ENCODE assay signal across 8 cellular contexts in genomic region chr6:2021713-2022125, GRCh38.
DNase-seq lines count a peak whose midpoint lies in the region; ATAC-seq and TF ChIP-seq lines count a peak whose summit lies in the region.

No MANE protein-coding gene starts in this region.

- H3K9me3 Mint-ChIP-seq in immature natural killer cell: peaks cover 0 to 2% (median 0%) of the 10 kb centered on the region in 6 donors

- no peaks in the 10 kb centered on the region for H3K27me3 ChIP-seq in Peyer's patch
- no peaks in the 10 kb centered on the region for H3K27me3 ChIP-seq in heart right ventricle
- no peaks in the 10 kb centered on the region for H3K27me3 ChIP-seq in tibial artery

- intact Hi-C loops in heart right ventricle (cut with DNase I): loop anchor here in 1 of 10 donors (10.0 kb wide), 1 partner anchor 417 kb away; the partner anchor contains the start of gene FOXC1
- intact Hi-C loops in tibial artery (cut with DNase I; ENCODE audit: low total_unique reads): no loop called here

- TF ChIP-seq POLR2A in Peyer's patch (IDR thresholded peaks at IDR 0.05): no peak

- H3K27ac Mint-ChIP-seq in immature natural killer cell: no peak overlapping the region

- H3K27me3 Mint-ChIP-seq in immature natural killer cell (ENCODE audit: low read depth in 3 of 3): peaks cover 0 to 2% (median 0%) of the 10 kb centered on the region in 3 donors

- no peaks in the 10 kb centered on the region for H3K9me3 ChIP-seq in Peyer's patch
- H3K9me3 ChIP-seq in heart right ventricle: no peaks in the 10 kb centered on the region
- no peaks in the 10 kb centered on the region for H3K9me3 ChIP-seq in tibial artery

- DNase-seq in LHCN-M2 (ENCODE audit: low read depth) (peak; percentile 63), Peyer's patch (peak in 2 of 3 donors; percentile 75 to 83), heart right ventricle (peak; percentile 61 to 74), tibial artery (peak; percentile 76 to 82), immature natural killer cell (no peak), GM19240 (ENCODE audit: insufficient read length, low spot score) (no peak), NCI-H2227 (lab: John Stamatoyannopoulos, UW; ENCODE audit: unreplicated experiment) (no peak)
- DNase-seq in activated CD4-positive, alpha-beta T cell treated with anti-CD3 and anti-CD28 coated beads, Interleukin-2, amount 50 U/mL, for 48 hours: no peak

- no peaks in the 10 kb centered on the region for H3K36me3 ChIP-seq in Peyer's patch
- H3K36me3 ChIP-seq in heart right ventricle: no peaks in the 10 kb centered on the region
- no peaks in the 10 kb centered on the region for H3K36me3 ChIP-seq in tibial artery

- H3K4me3 ChIP-seq in Peyer's patch: no peak overlapping the region
- H3K4me3 ChIP-seq in heart right ventricle: no peak overlapping the region
- no peak overlapping the region for H3K4me3 ChIP-seq in tibial artery

- peak; percentile 61 to 92 (median 87) for ATAC-seq in heart right ventricle

- TF ChIP-seq CTCF in Peyer's patch (IDR thresholded peaks at IDR 0.05) (no peak), heart right ventricle (IDR thresholded peaks at IDR 0.05) (no peak), tibial artery (IDR thresholded peaks at IDR 0.05) (no peak)

- H3K4me1 Mint-ChIP-seq in immature natural killer cell: peaks cover 0 to 7% of the 10 kb centered on the region in 2 donors

- H3K27ac ChIP-seq in Peyer's patch (no peak overlapping the region), heart right ventricle (peak overlapping the region in 2 of 10 donors; percentile 11 to 36), tibial artery (no peak overlapping the region)

- H3K4me3 Mint-ChIP-seq in immature natural killer cell: no peak overlapping the region

- H3K4me1 ChIP-seq in Peyer's patch (peaks cover 0 to 5% (median 0%) of the 10 kb centered on the region in 4 donors), heart right ventricle (peaks cover 0 to 20% (median 14%) of the 10 kb centered on the region in 9 donors), tibial artery (peaks cover 0 to 9% (median 0%) of the 10 kb centered on the region in 4 donors)

- H3K36me3 Mint-ChIP-seq in immature natural killer cell: peaks cover 0 to 4% (median 0%) of the 10 kb centered on the region in 3 donors

- 59% methylated on average over 4 of the region's 4 CpGs for WGBS in heart right ventricle, 2 donors

Comparison
In these comparisons a context has a peak if more than half of its experiments do, and no peak if none do; other contexts are left out.
1. DNase-seq: peak in LHCN-M2 (single experiment), Peyer's patch (2 of 3), heart right ventricle (2 of 2) and tibial artery (2 of 2); none in immature natural killer cell (0 of 3), GM19240 (single experiment), NCI-H2227 (single experiment) and activated CD4-positive, alpha-beta T cell treated with anti-CD3 and anti-CD28 coated beads, Interleukin-2, amount 50 U/mL, for 48 hours (0 of 2).